14 cellular contexts compared by ENCODE assay signal in the genomic region with DNA sequence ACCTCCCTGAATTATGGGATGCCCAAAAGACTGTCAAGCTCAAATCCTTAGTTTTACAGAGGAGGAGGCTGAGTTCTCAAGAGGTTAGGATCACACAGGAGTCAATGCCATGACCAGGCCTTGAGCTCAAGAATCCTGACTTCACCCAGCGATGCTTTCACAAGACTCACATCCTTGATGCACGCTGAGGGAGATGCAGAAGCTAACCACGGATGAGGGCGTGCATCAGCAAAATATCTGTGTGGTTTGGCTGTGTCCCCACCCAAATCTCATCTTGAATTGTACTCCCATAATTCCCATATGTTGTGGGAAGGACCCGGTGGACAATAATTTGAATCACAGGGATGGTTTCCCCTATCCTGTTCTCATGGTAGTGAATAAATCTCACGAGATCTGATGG.
"Had no signal": no experiment of that assay in that cellular context is flagged by ENCODE, and none has a peak within 500 bp of the region (broad histone marks: within the 10 kb centered on the region; RNA-seq: fewer than 3 reads in every experiment).

No MANE protein-coding gene starts in this region.

- H3K9me3 ChIP-seq: body of pancreas, transverse colon, vagina had no signal

- H3K27ac Mint-ChIP-seq: activated naive CD4-positive, alpha-beta T cell treated with anti-CD3 and anti-CD28 coated beads for 36 hours; activated T-helper 2 cell treated with anti-CD3 and anti-CD28 coated beads, Interferon-gamma antibody, Interleukin-2, Interleukin-4, amounts not matched to agents 10 μg/mL and 5 μg/mL and 100 μg/mL, durations not matched to agents 14 hours and 24 hours and 36 hours; naive thymus-derived CD4-positive, alpha-beta T cell; stimulated activated naive B cell treated with anti-CD40 and anti-IgM and Interleukin-4, amounts not matched to agents 10 μg/mL and 1 μg/mL and 100 μg/mL, for 72 hours; T-cell had no signal

- DNase-seq: activated CD4-positive, CD25-positive, alpha-beta regulatory T cell treated with anti-CD3 and anti-CD28 coated beads, Interleukin-2, amount 50 U/mL, for 72 hours; activated naive CD4-positive, alpha-beta T cell treated with anti-CD3 and anti-CD28 coated beads for 36 hours; body of pancreas; effector CD8-positive, alpha-beta T cell; midbrain; naive thymus-derived CD4-positive, alpha-beta T cell; retina; stimulated activated CD4-positive, alpha-beta T cell treated with anti-CD3 and anti-CD28 coated beads, Interleukin-2, amount 100 ng/mL, for 48 hours; stimulated activated naive B cell treated with anti-CD40 and anti-IgM and Interleukin-4, amounts not matched to agents 10 μg/mL and 1 μg/mL and 100 μg/mL, for 72 hours; T-cell; T1000; transverse colon had no signal

- H3K4me3 ChIP-seq: body of pancreas, transverse colon, vagina had no signal

- H3K27ac ChIP-seq: body of pancreas, transverse colon, vagina had no signal

- H3K27me3 ChIP-seq: body of pancreas, transverse colon, vagina had no signal

- H3K4me1 Mint-ChIP-seq: naive thymus-derived CD4-positive, alpha-beta T cell; stimulated activated naive B cell treated with anti-CD40 and anti-IgM and Interleukin-4, amounts not matched to agents 10 μg/mL and 1 μg/mL and 100 μg/mL, for 72 hours; T-cell had no signal

- H3K36me3 ChIP-seq: transverse colon, vagina had no signal

- H3K4me3 Mint-ChIP-seq: activated naive CD4-positive, alpha-beta T cell treated with anti-CD3 and anti-CD28 coated beads for 36 hours; naive thymus-derived CD4-positive, alpha-beta T cell; stimulated activated naive B cell treated with anti-CD40 and anti-IgM and Interleukin-4, amounts not matched to agents 10 μg/mL and 1 μg/mL and 100 μg/mL, for 72 hours; T-cell had no signal

- H3K36me3 Mint-ChIP-seq: stimulated activated naive B cell treated with anti-CD40 and anti-IgM and Interleukin-4, amounts not matched to agents 10 μg/mL and 1 μg/mL and 100 μg/mL, for 72 hours; T-cell had no signal

- H3K4me1 ChIP-seq: body of pancreas, transverse colon, vagina had no signal
